25 cellular contexts compared by ENCODE assay signal in the genomic region with DNA sequence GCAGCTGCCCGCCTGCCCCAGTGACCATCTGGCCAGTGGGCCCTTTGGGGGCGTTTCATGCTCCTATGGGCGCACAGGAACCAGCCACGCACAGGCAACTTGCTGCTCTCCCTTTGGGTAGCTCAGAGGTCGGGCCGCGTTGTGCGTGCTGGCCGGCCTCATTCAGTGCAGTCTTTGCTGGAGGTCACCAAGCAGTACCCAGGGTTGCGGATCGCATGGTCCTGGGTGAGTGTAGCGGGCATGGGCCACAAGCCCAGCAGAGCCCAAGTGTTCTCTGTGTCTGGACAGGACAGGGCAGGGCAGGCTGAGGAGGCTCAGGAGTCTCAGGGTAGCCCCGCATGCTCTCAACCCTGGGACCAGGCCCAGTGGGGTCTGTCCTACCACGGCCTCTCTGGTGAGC. TPM values are rescaled to one million over a fixed set of nuclear protein-coding genes. Genes with fewer than 3 reads are reported as not detected.
DNase-seq lines count a peak whose midpoint lies in the region; ATAC-seq and TF ChIP-seq lines count a peak whose summit lies in the region.
"Had no signal": no experiment of that assay in that cellular context is flagged by ENCODE, and none has a peak within 500 bp of the region (broad histone marks: within the 10 kb centered on the region; RNA-seq: fewer than 3 reads in every experiment).

No MANE protein-coding gene starts in this region.

- ATAC-seq in left ventricle myocardium superior, result no peak
- no peak for ATAC-seq in Right ventricle myocardium superior (ENCODE audit: poor library complexity)
- ATAC-seq in effector memory CD8-positive, alpha-beta T cell (replicated peaks), result no peak
- ATAC-seq in HG03571 (IDR thresholded peaks at IDR 0.05; ENCODE audit: unreplicated experiment), result no peak
- ATAC-seq: body of pancreas, gastroesophageal sphincter, left lung, sciatic nerve had no signal

- no CpG with 5 or more reads among the region's 14 CpGs for WGBS in H9 (ENCODE audit: extremely low coverage, insufficient read length, low lambda C conversion rate)
- 94 to 98% (median 96%) methylated on average over 12 to 14 of the region's 14 CpGs for WGBS in spleen, 5 donors

- H3K27ac ChIP-seq in H9 (ENCODE audit: insufficient read length, low read depth, low read length), result no peak overlapping the region
- no peak overlapping the region for H3K27ac ChIP-seq in spleen
- H3K27ac ChIP-seq: body of pancreas, gastroesophageal sphincter, hepatocyte, left lung, PC-9, prostate gland had no signal

- no peaks in the 10 kb centered on the region for H3K9me3 Mint-ChIP-seq in H9
- H3K9me3 Mint-ChIP-seq in effector memory CD8-positive, alpha-beta T cell, result no peaks in the 10 kb centered on the region
- H3K9me3 Mint-ChIP-seq: activated CD4-positive, alpha-beta T cell treated with anti-CD3 and anti-CD28 coated beads, Interleukin-2, amount 10 ng/mL, durations not matched to agents 24 days and 14 days; mesothelial cell of epicardium; type B pancreatic cell had no signal

- peaks cover 11 to 51% (median 48%) of the 10 kb centered on the region in 3 experiments; a peak in 6 of 7 replicates for H3K36me3 Mint-ChIP-seq in H9 (ENCODE audit: insufficient read depth in 1 of 3, low read depth in 3 of 3)
- H3K36me3 Mint-ChIP-seq in effector memory CD8-positive, alpha-beta T cell (ENCODE audit: insufficient read depth), result peaks cover 2% of the 10 kb centered on the region

- H3K23me2 ChIP-seq in H9 (ENCODE audit: insufficient read length, low read depth, low read length, poor library complexity, severe bottlenecking), result no peaks in the 10 kb centered on the region

- H3K79me1 ChIP-seq in H9 (ENCODE audit: insufficient read depth, low read depth, low read length, poor library complexity, severe bottlenecking), result no peaks in the 10 kb centered on the region

- H3K56ac ChIP-seq in H9 (ENCODE audit: insufficient read length, low read depth, low read length), result no peak overlapping the region

- H4K91ac ChIP-seq in H9 (ENCODE audit: insufficient read length, low read depth, low read length), result no peak overlapping the region

- no peak for TF ChIP-seq POLR2A in spleen (IDR thresholded peaks at IDR 0.05)

- H3K4me3 ChIP-seq in spleen, result no peak overlapping the region
- H3K4me3 ChIP-seq: body of pancreas, gastroesophageal sphincter, hepatocyte, left lung, PC-9, prostate gland had no signal

- DNase-seq in left ventricle myocardium superior (peak; percentile 27), Right ventricle myocardium superior (no peak), H9 (no peak), spleen (peak; percentile 55), germinal center (ENCODE audit: low spot score) (no peak)
- no peak for DNase-seq in effector memory CD8-positive, alpha-beta T cell
- no peak for DNase-seq in activated CD4-positive, CD25-positive, alpha-beta regulatory T cell (lab: John Stamatoyannopoulos, UW)
- DNase-seq: activated CD4-positive, alpha-beta T cell treated with anti-CD3 and anti-CD28 coated beads, Interleukin-2, amount 10 ng/mL, durations not matched to agents 24 days and 14 days; activated gamma-delta T cell; body of pancreas; C1 segment of cervical spinal cord; Caco-2; NCI-H2107; NCI-H345; PC-9; SHP77 treated with DMSO at 0.1 percent for 48 hours; stimulated activated CD4-positive, alpha-beta T cell treated with anti-CD3 and anti-CD28 coated beads, Interleukin-4, amount 100 ng/mL, for 1 hour had no signal

- H3K4me1 ChIP-seq in H9 (ENCODE audit: insufficient read depth, low read length) (no peaks in the 10 kb centered on the region), spleen (peaks cover 0 to 21% (median 0%) of the 10 kb centered on the region in 6 donors)
- H3K4me1 ChIP-seq: body of pancreas, Caco-2, gastroesophageal sphincter, left lung, prostate gland had no signal

- no peak overlapping the region for H2AFZ ChIP-seq in H9 (ENCODE audit: low read length)
- H2AFZ ChIP-seq: hepatocyte, PC-9 had no signal

- H3K9ac ChIP-seq in H9 (ENCODE audit: extremely low read depth, insufficient read length, low read length), result no peak overlapping the region

- no peak overlapping the region for H2BK20ac ChIP-seq in H9 (ENCODE audit: low read depth, low read length, poor library complexity, severe bottlenecking)

- no peak overlapping the region for H2BK15ac ChIP-seq in H9 (ENCODE audit: low read depth, low read length)

- peaks cover 2 to 96% (median 56%) of the 10 kb centered on the region in 6 donors for H3K36me3 ChIP-seq in spleen

- H4K8ac ChIP-seq in H9 (replicated peaks; ENCODE audit: insufficient read length, low read depth, low read length), result no peak overlapping the region

- H3K27me3 ChIP-seq in H9 (ENCODE audit: insufficient read depth, low read length) (no peaks in the 10 kb centered on the region), spleen (replicated peaks in 1 of 7) (no peaks in the 10 kb centered on the region)
- H3K27me3 ChIP-seq: body of pancreas, gastroesophageal sphincter, hepatocyte, left lung had no signal

- no peak overlapping the region for H3K18ac ChIP-seq in H9 (ENCODE audit: insufficient read length, low read depth, low read length)

- H3K9me3 ChIP-seq in H9 (ENCODE audit: control insufficient read depth, low read depth, low read length) (no peaks in the 10 kb centered on the region), spleen (no peaks in the 10 kb centered on the region)
- H3K9me3 ChIP-seq: body of pancreas, Caco-2, gastroesophageal sphincter, left lung, prostate gland had no signal

- H4K20me1 ChIP-seq in H9 (ENCODE audit: control insufficient read depth, insufficient read depth, insufficient read length), result no peaks in the 10 kb centered on the region

- H3K14ac ChIP-seq in H9 (ENCODE audit: insufficient read depth, low read length), result no peak overlapping the region

- intact Hi-C loops in left ventricle myocardium superior (cut with micrococcal nuclease) (no loop called here), Right ventricle myocardium superior (cut with DNase I) (no loop called here), spleen (cut with DNase I; ENCODE audit: low total_unique reads) (no loop called here)

- H3K4me3 Mint-ChIP-seq in H9, result no peak overlapping the region
- H3K4me3 Mint-ChIP-seq in effector memory CD8-positive, alpha-beta T cell, result no peak overlapping the region
- H3K4me3 Mint-ChIP-seq: activated CD4-positive, alpha-beta T cell treated with anti-CD3 and anti-CD28 coated beads, Interleukin-2, amount 10 ng/mL, durations not matched to agents 24 days and 14 days; mesothelial cell of epicardium; type B pancreatic cell had no signal

- H3T11ph ChIP-seq in H9 (ENCODE audit: low read length), result no peak overlapping the region

- no peak overlapping the region for H3K4me2 ChIP-seq in H9 (ENCODE audit: insufficient read depth, insufficient read length, low read length)
- H3K4me2 ChIP-seq: hepatocyte, PC-9 had no signal

- no peak overlapping the region for H3K23ac ChIP-seq in H9 (ENCODE audit: insufficient read length, low read depth, low read length)

- no peak overlapping the region for H2BK120ac ChIP-seq in H9 (ENCODE audit: low read depth, low read length, poor library complexity, severe bottlenecking)

- H4K5ac ChIP-seq in H9 (ENCODE audit: insufficient read length, low read depth, low read length), result no peak overlapping the region

- TF ChIP-seq CTCF in H9 (conservative IDR thresholded peaks at IDR 0.05) (no peak), spleen (IDR thresholded peaks at IDR 0.05 in 8 of 11, conservative IDR thresholded peaks at IDR 0.05 in 3 of 11) (no peak)

- H3K4ac ChIP-seq in H9 (ENCODE audit: low read depth, low read length), result no peak overlapping the region

- H3K27ac Mint-ChIP-seq in H9, result peak overlapping the region in 2 of 3 experiments; percentile 68 to 75; a peak in 1 of 7 replicates
- H3K27ac Mint-ChIP-seq in effector memory CD8-positive, alpha-beta T cell, result peak overlapping the region; percentile 20 to 75
- H3K27ac Mint-ChIP-seq: activated CD4-positive, alpha-beta T cell treated with anti-CD3 and anti-CD28 coated beads, Interleukin-2, amount 10 ng/mL, durations not matched to agents 24 days and 14 days; mesothelial cell of epicardium; type B pancreatic cell had no signal

- H3K27me3 Mint-ChIP-seq in H9 (ENCODE audit: low read depth), result no peaks in the 10 kb centered on the region
- H3K27me3 Mint-ChIP-seq in effector memory CD8-positive, alpha-beta T cell, result no peaks in the 10 kb centered on the region
- H3K27me3 Mint-ChIP-seq: activated CD4-positive, alpha-beta T cell treated with anti-CD3 and anti-CD28 coated beads, Interleukin-2, amount 10 ng/mL, durations not matched to agents 24 days and 14 days; type B pancreatic cell had no signal

- no peak overlapping the region for H2BK5ac ChIP-seq in H9 (ENCODE audit: insufficient read length, low read length)

- no peak overlapping the region for H2BK12ac ChIP-seq in H9 (ENCODE audit: insufficient read length, low read depth, low read length)

- H3K4me1 Mint-ChIP-seq in H9, result peaks cover 9 to 23% of the 10 kb centered on the region in 2 experiments
- H3K4me1 Mint-ChIP-seq in effector memory CD8-positive, alpha-beta T cell (ENCODE audit: low read depth in 2 of 2), result peaks cover 0 to 4% of the 10 kb centered on the region in 2 donors
- H3K4me1 Mint-ChIP-seq: mesothelial cell of epicardium had no signal

- no peaks in the 10 kb centered on the region for H3K79me2 ChIP-seq in H9 (ENCODE audit: insufficient read depth, low read length)
- H3K79me2 ChIP-seq: hepatocyte had no signal

- H2AK5ac ChIP-seq in H9 (ENCODE audit: insufficient read length, low read length), result no peak overlapping the region

RNA-seq across cellular contexts. Expression of gene MRNIP, which starts 9.9 kb away (rescaled TPM):
- total RNA-seq in left ventricle myocardium superior (14.8 TPM), Right ventricle myocardium superior (12.1 TPM), H9 (2021) (30.4 and 31.1 TPM in 2 replicates), spleen (10 to 100 TPM; 46.2 to 88.4 (median 48.0) TPM)
- polyA plus RNA-seq in spleen, result 100 to 1,000 TPM in 1 of 3 donors, 10 to 100 TPM in 2; 34.9 to 107 (median 58.7) TPM

RNA-seq across cellular contexts. Expression of gene TBC1D9B, which starts 39.2 kb away (rescaled TPM):
- total RNA-seq in left ventricle myocardium superior (37.1 TPM), Right ventricle myocardium superior (29.6 TPM), H9 (2021) (57.0 and 62.1 TPM in 2 replicates), spleen (100 to 1,000 TPM in 6 of 7 donors, 10 to 100 TPM in 1; 98.9 to 140 (median 120) TPM)
- polyA plus RNA-seq in spleen, result 10 to 100 TPM; 29.5 to 67.1 (median 38.0) TPM

RNA-seq across cellular contexts. Expression of gene SQSTM1, which starts 47.8 kb away (rescaled TPM):
- 434 TPM for total RNA-seq in left ventricle myocardium superior
- total RNA-seq in Right ventricle myocardium superior, result 437 TPM
- 144 and 147 TPM in 2 replicates for total RNA-seq in H9 (2021)
- total RNA-seq in spleen, result 100 to 1,000 TPM; 241 to 328 (median 311) TPM
- 100 to 1,000 TPM; 105 to 185 (median 126) TPM for polyA plus RNA-seq in spleen

Comparison
In these comparisons a context has a peak if more than half of its experiments do, and no peak if none do; other contexts are left out.
1. DNase-seq: peak in left ventricle myocardium superior (single experiment) and spleen (single experiment); none in Right ventricle myocardium superior (single experiment), H9 (single experiment), effector memory CD8-positive, alpha-beta T cell (0 of 3), germinal center (single experiment) and activated CD4-positive, CD25-positive, alpha-beta regulatory T cell (0 of 4).